25 cellular contexts compared by ENCODE assay signal in the genomic region with DNA sequence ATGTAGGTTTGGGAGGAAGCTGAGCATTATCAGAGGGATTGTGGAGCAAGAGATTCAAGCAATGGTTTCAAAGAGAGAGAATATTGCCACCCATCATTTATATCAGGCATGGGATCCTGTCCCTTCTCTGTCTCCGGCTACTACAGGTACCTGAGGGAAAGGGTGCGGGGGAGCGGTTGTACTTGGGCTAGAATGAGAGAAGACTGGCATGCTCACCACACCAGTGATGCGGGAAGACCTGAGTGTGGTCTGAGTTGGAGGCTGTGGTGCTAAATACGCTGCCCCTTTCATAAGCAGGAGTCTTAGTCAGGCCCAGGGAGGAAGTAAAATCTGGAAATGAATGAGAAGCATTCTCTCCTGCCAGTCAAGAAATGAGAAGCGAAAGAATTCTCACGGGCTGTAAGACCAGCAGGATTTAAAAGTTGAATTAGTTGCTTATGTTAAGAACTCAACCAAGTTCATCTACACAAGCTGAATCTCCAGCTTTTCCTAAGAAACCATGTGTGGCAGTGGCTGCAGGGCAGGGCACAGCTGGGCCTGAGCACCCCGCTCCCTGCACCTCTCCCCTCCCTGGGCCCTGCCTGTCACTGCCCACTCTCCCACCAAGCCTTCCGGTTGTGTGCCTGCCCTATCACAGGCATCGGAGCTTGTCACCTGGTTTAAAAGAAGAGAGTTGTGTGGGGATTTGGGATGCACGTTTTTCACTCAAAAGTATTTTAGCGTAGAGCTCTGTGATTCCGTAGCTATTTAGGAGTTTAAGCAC. TPM values are rescaled to one million over a fixed set of nuclear protein-coding genes. Genes with fewer than 3 reads are reported as not detected.
A peak's percentile ranks its signal among the peaks of the same experiment; 100 is the strongest.
DNase-seq lines count a peak whose midpoint lies in the region; ATAC-seq and TF ChIP-seq lines count a peak whose summit lies in the region.
"Had no signal": no experiment of that assay in that cellular context is flagged by ENCODE, and none has a peak within 500 bp of the region (broad histone marks: within the 10 kb centered on the region; RNA-seq: fewer than 3 reads in every experiment).

No MANE protein-coding gene starts in this region.

- peaks cover 15% of the 10 kb centered on the region for H3K4me1 Mint-ChIP-seq in activated CD4-positive, alpha-beta T cell treated with anti-CD3 and anti-CD28 coated beads, Interleukin-2, amount 10 ng/mL, durations not matched to agents 7 days and 5 days
- peaks cover 13 to 33% of the 10 kb centered on the region in 2 donors for H3K4me1 Mint-ChIP-seq in effector memory CD8-positive, alpha-beta T cell (ENCODE audit: low read depth in 2 of 2)

- H3K27me3 ChIP-seq in psoas muscle (ENCODE audit: insufficient read depth in 3 of 3, low read length in 2 of 3): no peaks in the 10 kb centered on the region
- H3K27me3 ChIP-seq: BE2C, neutrophil had no signal

- WGBS in psoas muscle, 3 donors: 92 to 96% (median 96%) methylated on average over 13 of the region's 13 CpGs

- no peak overlapping the region for H3K4me3 ChIP-seq in psoas muscle

- no peak overlapping the region for H3K27ac ChIP-seq in psoas muscle
- H3K27ac ChIP-seq: neutrophil had no signal

- no peak for ATAC-seq in effector memory CD8-positive, alpha-beta T cell (replicated peaks)
- ATAC-seq in psoas muscle: no peak
- ATAC-seq: left lobe of liver had no signal

- H3K36me3 ChIP-seq in psoas muscle (ENCODE audit: insufficient read depth in 1 of 2, low read depth in 1 of 2): peaks cover 0 to 85% of the 10 kb centered on the region in 2 donors

- peaks cover 30% of the 10 kb centered on the region for H3K4me1 ChIP-seq in psoas muscle
- H3K4me1 ChIP-seq: BE2C had no signal

- intact Hi-C loops in psoas muscle (cut with DNase I): no loop called here

- CTCF ChIA-PET in activated CD4-positive, alpha-beta T cell treated with anti-CD3 and anti-CD28 coated beads, Interleukin-2, amount 10 ng/mL, durations not matched to agents 7 days and 5 days (lab: Charles Lee): interaction anchor here (1.0 to 1.8 kb wide), 3 partner anchors 13 to 22 kb away, joined by 3 to 7 read pairs (median 3); no protein-coding TSS in a partner anchor

- H3K27ac Mint-ChIP-seq in activated CD4-positive, alpha-beta T cell treated with anti-CD3 and anti-CD28 coated beads, Interleukin-2, amount 10 ng/mL, durations not matched to agents 7 days and 5 days: peak overlapping the region; percentile 37
- H3K27ac Mint-ChIP-seq in effector memory CD8-positive, alpha-beta T cell: peak overlapping the region; percentile 84 to 85

- no peak overlapping the region for H3K4me3 Mint-ChIP-seq in activated CD4-positive, alpha-beta T cell treated with anti-CD3 and anti-CD28 coated beads, Interleukin-2, amount 10 ng/mL, durations not matched to agents 7 days and 5 days
- no peak overlapping the region for H3K4me3 Mint-ChIP-seq in effector memory CD8-positive, alpha-beta T cell

- H3K9me3 ChIP-seq in psoas muscle: no peaks in the 10 kb centered on the region
- H3K9me3 ChIP-seq: BE2C, neutrophil had no signal

- DNase-seq in activated CD4-positive, alpha-beta T cell treated with anti-CD3 and anti-CD28 coated beads, Interleukin-2, amount 10 ng/mL, durations not matched to agents 7 days and 5 days: no peak
- DNase-seq in activated CD4-positive, alpha-beta T cell treated with anti-CD3 and anti-CD28 coated beads for 48 hours: no peak
- DNase-seq in NOMO-1 treated with dmso at 0.1 percent for 144 hours (lab: John Stamatoyannopoulos, UW; ENCODE audit: unreplicated experiment) (peak; percentile 76), psoas muscle (peak; percentile 6 to 15), UCSD-AML1 (lab: John Stamatoyannopoulos, UW; ENCODE audit: unreplicated experiment) (no peak), KG1 (lab: John Stamatoyannopoulos, UW) (no peak), SKM-1 treated with dmso at 0.1 percent for 144 hours (lab: John Stamatoyannopoulos, UW; ENCODE audit: unreplicated experiment) (no peak)
- DNase-seq in effector memory CD8-positive, alpha-beta T cell: no peak
- DNase-seq: 8988T; activated CD4-positive, alpha-beta T cell treated with anti-CD3 and anti-CD28 coated beads, Interleukin-2, amount 50 U/mL, for 4 hours; activated gamma-delta T cell treated with Interleukin-2 at 50 U/mL for 16 hours; activated T-cell treated with anti-CD3 and anti-CD28 coated beads for 4 hours; amygdala; BE2C; Calu3; central memory CD4-positive, alpha-beta T cell; EL; HCEC 1CT; NCI-H1417; NCI-H524 treated with DMSO at 0.1 percent for 48 hours; OCI-M1; retina; SHP77 had no signal

- H3K36me3 Mint-ChIP-seq in activated CD4-positive, alpha-beta T cell treated with anti-CD3 and anti-CD28 coated beads, Interleukin-2, amount 10 ng/mL, durations not matched to agents 7 days and 5 days (ENCODE audit: low read depth): peaks cover 35% of the 10 kb centered on the region
- H3K36me3 Mint-ChIP-seq in effector memory CD8-positive, alpha-beta T cell (ENCODE audit: insufficient read depth): peaks cover 57% of the 10 kb centered on the region

- TF ChIP-seq CTCF in psoas muscle (IDR thresholded peaks at IDR 0.05): no peak

- H3K27me3 Mint-ChIP-seq in activated CD4-positive, alpha-beta T cell treated with anti-CD3 and anti-CD28 coated beads, Interleukin-2, amount 10 ng/mL, durations not matched to agents 7 days and 5 days: no peaks in the 10 kb centered on the region
- no peaks in the 10 kb centered on the region for H3K27me3 Mint-ChIP-seq in effector memory CD8-positive, alpha-beta T cell

- POLR2A ChIA-PET in activated CD4-positive, alpha-beta T cell treated with anti-CD3 and anti-CD28 coated beads, Interleukin-2, amount 10 ng/mL, durations not matched to agents 7 days and 5 days (lab: Charles Lee): no interaction called here

- no peaks in the 10 kb centered on the region for H3K9me3 Mint-ChIP-seq in activated CD4-positive, alpha-beta T cell treated with anti-CD3 and anti-CD28 coated beads, Interleukin-2, amount 10 ng/mL, durations not matched to agents 7 days and 5 days
- H3K9me3 Mint-ChIP-seq in effector memory CD8-positive, alpha-beta T cell: no peaks in the 10 kb centered on the region

RNA-seq across cellular contexts. Expression of gene MSANTD1, which starts 24.8 kb away (rescaled TPM):
- total RNA-seq in activated CD4-positive, alpha-beta T cell treated with anti-CD3 and anti-CD28 coated beads, Interleukin-2, amount 10 ng/mL, durations not matched to agents 7 days and 5 days: under 1 TPM; 0.87 to 0.94 TPM
- under 1 TPM; 0.25 to 0.94 (median 0.70) TPM for total RNA-seq in psoas muscle
- under 1 TPM; 0.11 to 0.34 (median 0.27) TPM for polyA plus RNA-seq in psoas muscle

Comparison
In these comparisons a context has a peak if more than half of its experiments do, and no peak if none do; other contexts are left out.
1. DNase-seq: peak in NOMO-1 treated with dmso at 0.1 percent for 144 hours (single experiment) and psoas muscle (2 of 2); none in activated CD4-positive, alpha-beta T cell treated with anti-CD3 and anti-CD28 coated beads, Interleukin-2, amount 10 ng/mL, durations not matched to agents 7 days and 5 days (single experiment), activated CD4-positive, alpha-beta T cell treated with anti-CD3 and anti-CD28 coated beads for 48 hours (single experiment), effector memory CD8-positive, alpha-beta T cell (0 of 3), UCSD-AML1 (single experiment), KG1 (single experiment) and SKM-1 treated with dmso at 0.1 percent for 144 hours (single experiment).